In genomic region chr9:13131396-13131795, GRCh38 we compare ENCODE assay signal across 22 cellular contexts.
"Had no signal": no experiment of that assay in that cellular context is flagged by ENCODE, and none has a peak within 500 bp of the region (broad histone marks: within the 10 kb centered on the region; RNA-seq: fewer than 3 reads in every experiment).

No MANE protein-coding gene starts in this region.

- H3K4me2 ChIP-seq: KMS-11 had no signal

- H3K27me3 ChIP-seq: SJSA1 had no signal

- H3K27ac ChIP-seq: KMS-11, SJSA1, SK-N-MC had no signal

- H3K27me3 Mint-ChIP-seq: IgD-negative memory B cell had no signal

- ATAC-seq: HepG2, K562 had no signal

- H3K4me3 Mint-ChIP-seq: IgD-negative memory B cell had no signal

- H3K9ac ChIP-seq: KMS-11 had no signal

- H3K9me3 ChIP-seq: SJSA1 had no signal

- H3K4me3 ChIP-seq: K562, SJSA1, SK-N-MC had no signal

- H3K27ac Mint-ChIP-seq: IgD-negative memory B cell had no signal

- DNase-seq: Kasumi-1, MM.1S, NCI-H1092 treated with DMSO at 0.1 percent for 48 hours, NCI-H1436, NCI-H187, NCI-H2029, NCI-H2081 treated with DMSO at 0.1 percent for 48 hours, NCI-H2171, NCI-H226, NCI-H446, NCI-H510A, NCI-H524 treated with DMSO at 0.1 percent for 48 hours, NCI-H774, Right ventricle myocardium superior, RPMI8226, SIG-M5 had no signal

- H3K4me1 Mint-ChIP-seq: IgD-negative memory B cell had no signal

- H3K4me1 ChIP-seq: SJSA1 had no signal
